8 cellular contexts compared by ENCODE assay signal in the genomic region with DNA sequence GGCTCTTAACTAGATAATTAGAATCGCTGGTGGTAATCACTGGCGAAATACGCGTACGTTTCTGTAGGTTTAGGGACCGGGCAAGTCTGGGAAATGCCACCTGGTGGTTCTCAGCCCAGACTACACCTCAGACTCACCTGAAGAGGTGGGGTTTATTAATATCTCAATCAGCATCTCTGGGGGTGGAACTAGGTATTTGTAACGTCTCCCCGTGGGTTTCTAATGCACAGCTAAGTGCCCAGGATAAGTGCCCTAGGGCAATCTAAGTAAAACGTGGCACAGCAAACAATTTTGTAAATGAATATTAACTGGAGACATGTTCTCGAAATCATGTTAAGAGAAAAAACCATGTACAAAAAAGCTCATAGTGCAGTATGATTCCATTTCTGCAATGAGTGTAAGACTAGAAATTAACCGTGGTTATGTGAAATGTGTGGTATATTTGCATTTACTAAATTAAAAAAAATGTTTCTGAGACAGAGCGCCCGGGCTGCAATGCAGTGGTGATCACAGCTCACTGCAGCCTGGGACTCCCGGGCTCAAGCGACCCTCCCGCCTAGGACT. TPM values are rescaled to one million over a fixed set of nuclear protein-coding genes. Genes with fewer than 3 reads are reported as not detected.
DNase-seq lines count a peak whose midpoint lies in the region; ATAC-seq and TF ChIP-seq lines count a peak whose summit lies in the region.

No MANE protein-coding gene starts in this region.

- peak; percentile 36 for DNase-seq in activated CD4-positive, alpha-beta T cell treated with anti-CD3 and anti-CD28 coated beads for 36 hours
- no peak for DNase-seq in activated CD4-positive, alpha-beta T cell treated with anti-CD3 and anti-CD28 coated beads for 1 hour
- DNase-seq in NCI-H146 treated with DMSO at 0.1 percent for 48 hours (lab: John Stamatoyannopoulos, UW; ENCODE audit: unreplicated experiment) = peak; percentile 76
- no peak for DNase-seq in activated CD4-positive, alpha-beta memory T cell treated with anti-CD3 and anti-CD28 coated beads, Interleukin-2, amount 10 ng/mL, durations not matched to agents 7 days and 5 days
- peak; percentile 61 to 80 for DNase-seq in foreskin keratinocyte
- no peak for DNase-seq in UCSD-AML1 (lab: John Stamatoyannopoulos, UW; ENCODE audit: unreplicated experiment)

- peak overlapping the region; percentile 90 for H3K4me3 Mint-ChIP-seq in activated CD4-positive, alpha-beta T cell treated with anti-CD3 and anti-CD28 coated beads for 36 hours
- peak overlapping the region; percentile 96 for H3K4me3 Mint-ChIP-seq in activated CD4-positive, alpha-beta memory T cell treated with anti-CD3 and anti-CD28 coated beads, Interleukin-2, amount 10 ng/mL, durations not matched to agents 7 days and 5 days

- H3K4me2 ChIP-seq in parathyroid adenoma (ENCODE audit: low read length) = peak overlapping the region; percentile 72

- peaks cover 22% of the 10 kb centered on the region for H3K79me2 ChIP-seq in parathyroid adenoma

- TF ChIP-seq CTCF in foreskin keratinocyte (conservative IDR thresholded peaks at IDR 0.05) (peak; percentile 82), parathyroid adenoma (IDR thresholded peaks at IDR 0.05) (peak; percentile 68)

- H3K9ac ChIP-seq in parathyroid adenoma = no peak overlapping the region

- CTCF ChIA-PET in activated CD4-positive, alpha-beta T cell treated with anti-CD3 and anti-CD28 coated beads for 36 hours (lab: Charles Lee) = interaction anchor here (0.7 to 2.5 kb wide), 16 partner anchors 11 to 500 kb away, joined by 3 to 10 read pairs (median 4); partner anchors contain the start of gene TBC1D8
- CTCF ChIA-PET in activated CD4-positive, alpha-beta memory T cell treated with anti-CD3 and anti-CD28 coated beads, Interleukin-2, amount 10 ng/mL, durations not matched to agents 7 days and 5 days (lab: Charles Lee) = interaction anchor here (0.7 to 2.9 kb wide), 13 partner anchors 11 to 135 kb away, joined by 3 to 15 read pairs (median 4); partner anchors contain the start of gene RNF149

- H3K36me3 Mint-ChIP-seq in activated CD4-positive, alpha-beta T cell treated with anti-CD3 and anti-CD28 coated beads for 36 hours (ENCODE audit: low read depth) = peaks cover 28% of the 10 kb centered on the region
- H3K36me3 Mint-ChIP-seq in activated CD4-positive, alpha-beta memory T cell treated with anti-CD3 and anti-CD28 coated beads, Interleukin-2, amount 10 ng/mL, durations not matched to agents 7 days and 5 days (ENCODE audit: low read depth) = peaks cover 27% of the 10 kb centered on the region

- H2AFZ ChIP-seq in parathyroid adenoma = peak overlapping the region; percentile 97

- H3K4me3 ChIP-seq in parathyroid adenoma (ENCODE audit: low read depth, low read length) = peak overlapping the region; percentile 68

- intact Hi-C loops in activated CD4-positive, alpha-beta T cell treated with anti-CD3 and anti-CD28 coated beads for 36 hours (cut with DNase I, micrococcal nuclease) = loop anchor here (1.0 to 5.0 kb wide), 13 partner anchors 20 to 1763 kb away; partner anchors contain the start of genes RNF149 (in 2 of the 2), CREG2 (in 1 of the 2), MAP4K4 (in 1 of the 2) and RPL31 (in 1 of the 2)

- H3K27ac ChIP-seq in foreskin keratinocyte = peak overlapping the region; percentile 38
- peak overlapping the region; percentile 86 for H3K27ac ChIP-seq in parathyroid adenoma

- no peaks in the 10 kb centered on the region for H3K36me3 ChIP-seq in parathyroid adenoma (ENCODE audit: control insufficient read depth, insufficient read depth, low read length)

- POLR2A ChIA-PET in activated CD4-positive, alpha-beta T cell treated with anti-CD3 and anti-CD28 coated beads for 36 hours (lab: Charles Lee) = interaction anchor here (0.8 to 2.1 kb wide), 3 partner anchors 53 to 250 kb away, joined by 3 to 6 read pairs (median 4); partner anchors contain the start of gene RPL31
- POLR2A ChIA-PET in activated CD4-positive, alpha-beta memory T cell treated with anti-CD3 and anti-CD28 coated beads, Interleukin-2, amount 10 ng/mL, durations not matched to agents 7 days and 5 days (lab: Charles Lee) = interaction anchor here (0.7 to 4.2 kb wide), 20 partner anchors 12 to 689 kb away, joined by 3 to 50 read pairs (median 12); partner anchors contain the start of genes CREG2, PDCL3, RFX8 and RNF149

- no peaks in the 10 kb centered on the region for H3K9me3 ChIP-seq in parathyroid adenoma (ENCODE audit: control insufficient read depth, low read length)

- H3K4me1 ChIP-seq in foreskin keratinocyte (no peaks in the 10 kb centered on the region), parathyroid adenoma (peaks cover 5% of the 10 kb centered on the region)

- H3K27me3 Mint-ChIP-seq in activated CD4-positive, alpha-beta T cell treated with anti-CD3 and anti-CD28 coated beads for 36 hours = no peaks in the 10 kb centered on the region
- H3K27me3 Mint-ChIP-seq in activated CD4-positive, alpha-beta memory T cell treated with anti-CD3 and anti-CD28 coated beads, Interleukin-2, amount 10 ng/mL, durations not matched to agents 7 days and 5 days = no peaks in the 10 kb centered on the region

- H3K9me3 Mint-ChIP-seq in activated CD4-positive, alpha-beta T cell treated with anti-CD3 and anti-CD28 coated beads for 36 hours (ENCODE audit: low read depth) = no peaks in the 10 kb centered on the region
- H3K9me3 Mint-ChIP-seq in activated CD4-positive, alpha-beta memory T cell treated with anti-CD3 and anti-CD28 coated beads, Interleukin-2, amount 10 ng/mL, durations not matched to agents 7 days and 5 days = no peaks in the 10 kb centered on the region

- peak; percentile 50 for ATAC-seq in activated CD4-positive, alpha-beta T cell treated with anti-CD3 and anti-CD28 coated beads for 36 hours
- peak; percentile 45 for ATAC-seq in HG02763 (IDR thresholded peaks at IDR 0.05; ENCODE audit: unreplicated experiment)
- ATAC-seq in foreskin keratinocyte = peak; percentile 77

- H3K27ac Mint-ChIP-seq in activated CD4-positive, alpha-beta T cell treated with anti-CD3 and anti-CD28 coated beads for 36 hours = peak overlapping the region; percentile 88
- H3K27ac Mint-ChIP-seq in activated CD4-positive, alpha-beta memory T cell treated with anti-CD3 and anti-CD28 coated beads, Interleukin-2, amount 10 ng/mL, durations not matched to agents 7 days and 5 days = peak overlapping the region; percentile 93

- H3K27me3 ChIP-seq in foreskin keratinocyte = no peaks in the 10 kb centered on the region
- H3K27me3 ChIP-seq in parathyroid adenoma (ENCODE audit: control insufficient read depth, insufficient read depth, low read length) = no peaks in the 10 kb centered on the region

- peaks cover 38% of the 10 kb centered on the region for H3K4me1 Mint-ChIP-seq in activated CD4-positive, alpha-beta T cell treated with anti-CD3 and anti-CD28 coated beads for 36 hours
- H3K4me1 Mint-ChIP-seq in activated CD4-positive, alpha-beta memory T cell treated with anti-CD3 and anti-CD28 coated beads, Interleukin-2, amount 10 ng/mL, durations not matched to agents 7 days and 5 days = peaks cover 48% of the 10 kb centered on the region

RNA-seq across cellular contexts. Expression of gene CNOT11, which starts 0.8 kb away (rescaled TPM):
- total RNA-seq in activated CD4-positive, alpha-beta T cell treated with anti-CD3 and anti-CD28 coated beads for 36 hours = 100 to 1,000 TPM in 1 of 2 experiments, 10 to 100 TPM in 1; 57.9 to 106 TPM
- total RNA-seq in activated CD4-positive, alpha-beta memory T cell treated with anti-CD3 and anti-CD28 coated beads, Interleukin-2, amount 10 ng/mL, durations not matched to agents 7 days and 5 days = 10 to 100 TPM; 60.3 to 65.9 TPM
- 55.9 and 59.7 TPM in 2 replicates for total RNA-seq in foreskin keratinocyte
- polyA plus RNA-seq in foreskin keratinocyte = 30.5 and 35.4 TPM in 2 replicates

RNA-seq across cellular contexts. Expression of gene RNF149, which starts 56.6 kb away (rescaled TPM):
- total RNA-seq in activated CD4-positive, alpha-beta T cell treated with anti-CD3 and anti-CD28 coated beads for 36 hours = 10 to 100 TPM; 23.4 to 29.5 TPM
- 100 to 1,000 TPM; 115 to 116 TPM for total RNA-seq in activated CD4-positive, alpha-beta memory T cell treated with anti-CD3 and anti-CD28 coated beads, Interleukin-2, amount 10 ng/mL, durations not matched to agents 7 days and 5 days
- 53.6 and 55.9 TPM in 2 replicates for total RNA-seq in foreskin keratinocyte
- polyA plus RNA-seq in foreskin keratinocyte = 33.0 and 37.9 TPM in 2 replicates

Comparison
In these comparisons a context has a peak if more than half of its experiments do, and no peak if none do; other contexts are left out.
1. DNase-seq: peak in activated CD4-positive, alpha-beta T cell treated with anti-CD3 and anti-CD28 coated beads for 36 hours (single experiment), NCI-H146 treated with DMSO at 0.1 percent for 48 hours (single experiment) and foreskin keratinocyte (2 of 2); none in activated CD4-positive, alpha-beta T cell treated with anti-CD3 and anti-CD28 coated beads for 1 hour (single experiment), activated CD4-positive, alpha-beta memory T cell treated with anti-CD3 and anti-CD28 coated beads, Interleukin-2, amount 10 ng/mL, durations not matched to agents 7 days and 5 days (single experiment) and UCSD-AML1 (single experiment).
2. Peak in every context shown above with its lines, with median percentiles within 50 percentile points of each other: ATAC-seq.